Comparison of ENCODE assay signal across 8 cellular contexts in genomic region chr9:2014696-2015580, GRCh38. TPM values are rescaled to one million over a fixed set of nuclear protein-coding genes. Genes with fewer than 3 reads are reported as not detected.
DNase-seq lines count a peak whose midpoint lies in the region; ATAC-seq and TF ChIP-seq lines count a peak whose summit lies in the region.

SMARCA2 (plus strand) TSS chr9:2015347; CDS start chr9:2029023, 13,676 bp downstream.

- no peaks in the 10 kb centered on the region for H3K36me3 Mint-ChIP-seq in activated CD4-positive, alpha-beta T cell treated with anti-CD3 and anti-CD28 coated beads for 36 hours (ENCODE audit: low read depth)
- H3K36me3 Mint-ChIP-seq in chondrocyte (ENCODE audit: low read depth), result no peaks in the 10 kb centered on the region

- TF ChIP-seq POLR2A in GM19193 (IDR thresholded peaks at IDR 0.05; ENCODE audit: extremely low read depth, insufficient read depth, insufficient read length), result peak; percentile 82

- peak; percentile 80 for ATAC-seq in HG03432 (IDR thresholded peaks at IDR 0.05; ENCODE audit: unreplicated experiment)
- ATAC-seq in activated CD4-positive, alpha-beta T cell treated with anti-CD3 and anti-CD28 coated beads for 36 hours, result peak; percentile 84

- H3K27me3 Mint-ChIP-seq in activated CD4-positive, alpha-beta T cell treated with anti-CD3 and anti-CD28 coated beads for 36 hours, result no peaks in the 10 kb centered on the region
- H3K27me3 Mint-ChIP-seq in chondrocyte (ENCODE audit: low read depth), result peaks cover 10% of the 10 kb centered on the region

- TF ChIP-seq CTCF in chondrocyte (IDR thresholded peaks at IDR 0.05), result no peak

- H3K4me3 Mint-ChIP-seq in activated CD4-positive, alpha-beta T cell treated with anti-CD3 and anti-CD28 coated beads for 36 hours, result peak within 1 kb of the TSS; percentile 92
- H3K4me3 Mint-ChIP-seq in chondrocyte (ENCODE audit: unreplicated experiment), result peak within 1 kb of the TSS; percentile 98

- intact Hi-C loops in activated CD4-positive, alpha-beta T cell treated with anti-CD3 and anti-CD28 coated beads for 36 hours (cut with DNase I, micrococcal nuclease), result loop anchor here (1.0 to 10.0 kb wide), 9 partner anchors 40 to 1743 kb away; partner anchors contain the start of genes PUM3 (in 1 of the 2) and VLDLR (in 1 of the 2)

- CTCF ChIA-PET in activated CD4-positive, alpha-beta T cell treated with anti-CD3 and anti-CD28 coated beads for 36 hours (lab: Charles Lee), result interaction anchor here (0.6 to 1.2 kb wide), 9 partner anchors 9 to 802 kb away, joined by 3 to 4 read pairs (median 3); no protein-coding TSS in a partner anchor

- DNase-seq in Ammon's horn (ENCODE audit: low spot score) (peak; percentile 99), NCI-H510A treated with DMSO at 0.1 percent for 48 hours (lab: John Stamatoyannopoulos, UW) (peak; percentile 77), chondrocyte (ENCODE audit: low spot score) (peak; percentile 98), kidney glomerular epithelial cell (lab: John Stamatoyannopoulos, UW) (peak; percentile 97)
- peak; percentile 98 for DNase-seq in activated CD4-positive, alpha-beta T cell treated with anti-CD3 and anti-CD28 coated beads for 36 hours
- DNase-seq in stimulated activated CD4-positive, alpha-beta T cell treated with anti-CD3 and anti-CD28 coated beads, Interleukin-15, amount 100 ng/mL, for 48 hours (ENCODE audit: low read depth in 2 of 2), result peak; percentile 92 to 96

- peak within 1 kb of the TSS; percentile 99 for H3K27ac Mint-ChIP-seq in activated CD4-positive, alpha-beta T cell treated with anti-CD3 and anti-CD28 coated beads for 36 hours
- peak within 1 kb of the TSS; percentile 96 for H3K27ac Mint-ChIP-seq in chondrocyte (ENCODE audit: unreplicated experiment)

- peaks cover 45% of the 10 kb centered on the region for H3K4me1 Mint-ChIP-seq in activated CD4-positive, alpha-beta T cell treated with anti-CD3 and anti-CD28 coated beads for 36 hours
- H3K4me1 Mint-ChIP-seq in chondrocyte (ENCODE audit: low read depth), result peaks cover 31% of the 10 kb centered on the region

- no peaks in the 10 kb centered on the region for H3K9me3 Mint-ChIP-seq in activated CD4-positive, alpha-beta T cell treated with anti-CD3 and anti-CD28 coated beads for 36 hours (ENCODE audit: low read depth)
- H3K9me3 Mint-ChIP-seq in chondrocyte (ENCODE audit: low read depth), result no peaks in the 10 kb centered on the region

- POLR2A ChIA-PET in activated CD4-positive, alpha-beta T cell treated with anti-CD3 and anti-CD28 coated beads for 36 hours (lab: Charles Lee), result interaction anchor here (0.6 to 1.5 kb wide), 4 partner anchors 25 to 139 kb away, joined by 3 to 9 read pairs (median 4); no protein-coding TSS in a partner anchor

RNA-seq across cellular contexts. Expression of gene SMARCA2, which starts in this region (rescaled TPM):
- 10 to 100 TPM; 91.3 to 94.0 TPM for total RNA-seq in activated CD4-positive, alpha-beta T cell treated with anti-CD3 and anti-CD28 coated beads for 36 hours
- 82.5 to 158 TPM (median 95.1 TPM) in 3 replicates for total RNA-seq in chondrocyte

Comparison
In these comparisons a context has a peak if more than half of its experiments do, and no peak if none do; other contexts are left out.
1. Peak in every context shown above with its lines: DNase-seq and ATAC-seq.